In genomic region chr16:50789757-50790156, GRCh38 we compare ENCODE assay signal across 1 cellular context.
A peak's percentile ranks its signal among the peaks of the same experiment; 100 is the strongest.
TF ChIP-seq lines count a peak whose summit lies in the region.

No MANE protein-coding gene starts in this region.

TF ChIP-seq in HepG2, 621 proteins besides CTCF, POLR2A, EP300 and RAD21:
- TF ChIP-seq ZFP82 (CRISPR knock-in tag; IDR thresholded peaks at IDR 0.05; ENCODE audit: borderline replicate concordance) (0 out of 2 replicates have a peak, but pooled peaks have one; percentile 83), FUBP1 (CRISPR knock-in tag; IDR thresholded peaks at IDR 0.05; ENCODE audit: borderline replicate concordance) (no peak)
